In the genomic region with DNA sequence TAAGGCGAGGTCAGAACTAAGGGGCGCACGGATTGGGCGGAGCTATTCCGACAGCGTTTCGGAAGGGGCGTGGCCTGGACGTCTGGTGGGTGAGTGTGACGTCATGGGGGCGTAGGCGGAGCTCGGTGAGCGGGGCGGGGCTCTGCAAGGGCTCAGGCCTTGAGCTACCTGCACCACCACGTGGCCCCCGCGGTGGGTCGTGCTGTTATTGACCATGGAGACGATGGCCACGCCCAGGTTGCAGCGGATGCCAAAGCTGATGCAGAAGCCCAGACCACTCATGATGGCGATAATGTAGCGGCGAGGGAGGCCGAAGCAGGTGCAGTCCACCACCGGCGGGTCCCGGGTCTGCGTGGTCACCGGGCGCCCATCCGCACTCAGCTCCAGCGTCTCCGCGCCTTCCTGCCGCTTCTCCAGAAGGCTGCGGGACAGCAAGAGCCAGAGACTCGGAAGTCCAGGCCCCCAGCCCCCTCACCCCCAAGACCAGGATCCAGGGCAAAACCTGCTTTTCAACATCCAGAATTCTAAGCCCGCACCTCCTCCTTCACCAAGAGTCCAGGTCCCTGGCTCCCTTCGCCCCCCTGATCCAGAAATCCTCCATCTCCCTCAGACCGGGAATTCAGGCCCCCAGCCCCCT, we compare ENCODE assay signal across 1 cellular context.
A peak's percentile ranks its signal among the peaks of the same experiment; 100 is the strongest.
TF ChIP-seq lines count a peak whose summit lies in the region.

No MANE protein-coding gene starts in this region.

TF ChIP-seq in H1, 55 proteins besides CTCF, POLR2A, EP300 and RAD21:
- TF ChIP-seq RXRA (IDR thresholded peaks at IDR 0.05; ENCODE audit: insufficient read depth, low read depth, low read length) (no peak), ZNF274 (IDR thresholded peaks at IDR 0.05; ENCODE audit: borderline replicate concordance, extremely low read depth, low read length) (no peak), POU5F1 (IDR thresholded peaks at IDR 0.05; ENCODE audit: low read depth, low read length) (no peak), RFX5 (IDR thresholded peaks at IDR 0.05; ENCODE audit: borderline replicate concordance, low read depth, low read length) (no peak), SRF (IDR thresholded peaks at IDR 0.05; ENCODE audit: low read depth, low read length) (no peak), RBBP5 (IDR thresholded peaks at IDR 0.05; ENCODE audit: borderline replicate concordance, low read depth, low read length) (no peak), HDAC6 (IDR thresholded peaks at IDR 0.05; ENCODE audit: low read depth, low read length) (no peak), CEBPB (IDR thresholded peaks at IDR 0.05; ENCODE audit: low read depth, low read length) (no peak), JUND (IDR thresholded peaks at IDR 0.05; ENCODE audit: low read length) (peak; percentile 81; the same call in 1 of the 2 replicates), KDM4A (IDR thresholded peaks at IDR 0.05; ENCODE audit: low read depth, low read length, severe bottlenecking) (peak; percentile 47), NANOG (IDR thresholded peaks at IDR 0.05; ENCODE audit: insufficient read depth, low read depth, low read length, poor library complexity, severe bottlenecking) (no peak), YY1 (IDR thresholded peaks at IDR 0.05; ENCODE audit: low read depth, low read length) (no peak), TAF1 (IDR thresholded peaks at IDR 0.05; ENCODE audit: low read depth, low read length) (0 out of 2 replicates have a peak, but pooled peaks have one; percentile 12), SP2 (IDR thresholded peaks at IDR 0.05; ENCODE audit: low read length) (no peak), NRF1 (IDR thresholded peaks at IDR 0.05; ENCODE audit: low read depth, low read length) (no peak), JUN (IDR thresholded peaks at IDR 0.05; ENCODE audit: low read depth, low read length) (no peak), TAF7 (optimal IDR thresholded peaks at IDR 0.05; ENCODE audit: borderline replicate concordance, low read depth, low read length) (no peak), SP4 (IDR thresholded peaks at IDR 0.05; ENCODE audit: low read length) (0 out of 2 replicates have a peak, but pooled peaks have one; percentile 41), ATF3 (IDR thresholded peaks at IDR 0.05; ENCODE audit: insufficient read depth, low read depth, low read length) (0 out of 2 replicates have a peak, but pooled peaks have one; percentile 33), SAP30 (IDR thresholded peaks at IDR 0.05; ENCODE audit: insufficient read depth, insufficient replicate concordance, low read length) (no peak), BACH1 (IDR thresholded peaks at IDR 0.05; ENCODE audit: low read length) (no peak), USF2 (IDR thresholded peaks at IDR 0.05; ENCODE audit: low read length) (peak; percentile 76), SIN3A (conservative IDR thresholded peaks at IDR 0.05 in 1 of 2, IDR thresholded peaks at IDR 0.05 in 1 of 2; ENCODE audit: low read depth in 1 of 2, low read length in 2 of 2) (peak in 1 of 2 experiments; percentile 68; a peak in 1 of 4 replicates), GABPA (IDR thresholded peaks at IDR 0.05; ENCODE audit: borderline replicate concordance, insufficient read depth, low read length) (no peak), CREB1 (IDR thresholded peaks at IDR 0.05) (peak; percentile 95), BCL11A (IDR thresholded peaks at IDR 0.05; ENCODE audit: low read depth in 2 of 2, low read length in 2 of 2) (no peak), MAFK (IDR thresholded peaks at IDR 0.05; ENCODE audit: low read depth, low read length) (no peak), POLR2AphosphoS5 (IDR thresholded peaks at IDR 0.05; ENCODE audit: low read depth, low read length) (no peak), CBX5 (IDR thresholded peaks at IDR 0.05; ENCODE audit: low read depth, low read length) (no peak), CHD1 (IDR thresholded peaks at IDR 0.05; ENCODE audit: low read depth, low read length) (no peak), TBP (IDR thresholded peaks at IDR 0.05; ENCODE audit: low read depth, low read length) (no peak), SP1 (IDR thresholded peaks at IDR 0.05; ENCODE audit: low read depth, low read length) (peak; percentile 60; the same call in 1 of the 2 replicates), EGR1 (IDR thresholded peaks at IDR 0.05; ENCODE audit: borderline replicate concordance, low read depth, low read length) (peak; percentile 61; the same call in 1 of the 2 replicates), RNF2 (IDR thresholded peaks at IDR 0.05; ENCODE audit: borderline replicate concordance, low read depth, low read length, missing control alignments, poor library complexity, severe bottlenecking) (no peak), PHF8 (conservative IDR thresholded peaks at IDR 0.05; ENCODE audit: low read depth, low read length) (no peak), TCF12 (IDR thresholded peaks at IDR 0.05; ENCODE audit: low read depth, low read length) (no peak), SIX5 (IDR thresholded peaks at IDR 0.05; ENCODE audit: low read depth, low read length) (no peak), CTBP2 (IDR thresholded peaks at IDR 0.05; ENCODE audit: borderline replicate concordance, insufficient read depth, insufficient read length, low read length) (no peak), CBX8 (IDR thresholded peaks at IDR 0.05; ENCODE audit: borderline replicate concordance, low read depth, low read length) (no peak), SUZ12 (IDR thresholded peaks at IDR 0.05; ENCODE audit: low read length) (no peak), KDM5A (IDR thresholded peaks at IDR 0.05; ENCODE audit: low read length) (no peak), BRCA1 (IDR thresholded peaks at IDR 0.05; ENCODE audit: low read depth, low read length) (no peak), TEAD4 (IDR thresholded peaks at IDR 0.05; ENCODE audit: low read depth, low read length) (no peak), KDM1A (IDR thresholded peaks at IDR 0.05; ENCODE audit: borderline replicate concordance, low read length) (no peak), SIRT6 (IDR thresholded peaks at IDR 0.05; ENCODE audit: low read length) (no peak), HDAC2 (IDR thresholded peaks at IDR 0.05; ENCODE audit: borderline replicate concordance in 1 of 2, low read depth in 2 of 2, low read length in 2 of 2) (no peak), FOSL1 (IDR thresholded peaks at IDR 0.05; ENCODE audit: insufficient read depth, low read depth, low read length) (no peak), CHD2 (IDR thresholded peaks at IDR 0.05; ENCODE audit: low read length) (no peak), GTF2F1 (IDR thresholded peaks at IDR 0.05; ENCODE audit: borderline replicate concordance, low read depth, low read length) (no peak), EZH2 (IDR thresholded peaks at IDR 0.05; ENCODE audit: low read depth, low read length, severe bottlenecking) (no peak), CHD7 (IDR thresholded peaks at IDR 0.05; ENCODE audit: insufficient replicate concordance, low read length) (no peak), ASH2L (IDR thresholded peaks at IDR 0.05; ENCODE audit: low read length) (peak; percentile 46)
- TF ChIP-seq, protein P1, sequence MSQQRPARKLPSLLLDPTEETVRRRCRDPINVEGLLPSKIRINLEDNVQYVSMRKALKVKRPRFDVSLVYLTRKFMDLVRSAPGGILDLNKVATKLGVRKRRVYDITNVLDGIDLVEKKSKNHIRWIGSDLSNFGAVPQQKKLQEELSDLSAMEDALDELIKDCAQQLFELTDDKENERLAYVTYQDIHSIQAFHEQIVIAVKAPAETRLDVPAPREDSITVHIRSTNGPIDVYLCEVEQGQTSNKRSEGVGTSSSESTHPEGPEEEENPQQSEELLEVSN (IDR thresholded peaks at IDR 0.05), result peak; percentile 44; the same call in 1 of the 2 replicates
- TF ChIP-seq, protein P2, sequence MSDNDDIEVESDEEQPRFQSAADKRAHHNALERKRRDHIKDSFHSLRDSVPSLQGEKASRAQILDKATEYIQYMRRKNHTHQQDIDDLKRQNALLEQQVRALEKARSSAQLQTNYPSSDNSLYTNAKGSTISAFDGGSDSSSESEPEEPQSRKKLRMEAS (IDR thresholded peaks at IDR 0.05), result peak; percentile 96
- TF ChIP-seq, protein P3, sequence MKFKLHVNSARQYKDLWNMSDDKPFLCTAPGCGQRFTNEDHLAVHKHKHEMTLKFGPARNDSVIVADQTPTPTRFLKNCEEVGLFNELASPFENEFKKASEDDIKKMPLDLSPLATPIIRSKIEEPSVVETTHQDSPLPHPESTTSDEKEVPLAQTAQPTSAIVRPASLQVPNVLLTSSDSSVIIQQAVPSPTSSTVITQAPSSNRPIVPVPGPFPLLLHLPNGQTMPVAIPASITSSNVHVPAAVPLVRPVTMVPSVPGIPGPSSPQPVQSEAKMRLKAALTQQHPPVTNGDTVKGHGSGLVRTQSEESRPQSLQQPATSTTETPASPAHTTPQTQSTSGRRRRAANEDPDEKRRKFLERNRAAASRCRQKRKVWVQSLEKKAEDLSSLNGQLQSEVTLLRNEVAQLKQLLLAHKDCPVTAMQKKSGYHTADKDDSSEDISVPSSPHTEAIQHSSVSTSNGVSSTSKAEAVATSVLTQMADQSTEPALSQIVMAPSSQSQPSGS (IDR thresholded peaks at IDR 0.05; ENCODE audit: low read length), result no peak
